ENCODE assay signal across 8 cellular contexts in the genomic region with DNA sequence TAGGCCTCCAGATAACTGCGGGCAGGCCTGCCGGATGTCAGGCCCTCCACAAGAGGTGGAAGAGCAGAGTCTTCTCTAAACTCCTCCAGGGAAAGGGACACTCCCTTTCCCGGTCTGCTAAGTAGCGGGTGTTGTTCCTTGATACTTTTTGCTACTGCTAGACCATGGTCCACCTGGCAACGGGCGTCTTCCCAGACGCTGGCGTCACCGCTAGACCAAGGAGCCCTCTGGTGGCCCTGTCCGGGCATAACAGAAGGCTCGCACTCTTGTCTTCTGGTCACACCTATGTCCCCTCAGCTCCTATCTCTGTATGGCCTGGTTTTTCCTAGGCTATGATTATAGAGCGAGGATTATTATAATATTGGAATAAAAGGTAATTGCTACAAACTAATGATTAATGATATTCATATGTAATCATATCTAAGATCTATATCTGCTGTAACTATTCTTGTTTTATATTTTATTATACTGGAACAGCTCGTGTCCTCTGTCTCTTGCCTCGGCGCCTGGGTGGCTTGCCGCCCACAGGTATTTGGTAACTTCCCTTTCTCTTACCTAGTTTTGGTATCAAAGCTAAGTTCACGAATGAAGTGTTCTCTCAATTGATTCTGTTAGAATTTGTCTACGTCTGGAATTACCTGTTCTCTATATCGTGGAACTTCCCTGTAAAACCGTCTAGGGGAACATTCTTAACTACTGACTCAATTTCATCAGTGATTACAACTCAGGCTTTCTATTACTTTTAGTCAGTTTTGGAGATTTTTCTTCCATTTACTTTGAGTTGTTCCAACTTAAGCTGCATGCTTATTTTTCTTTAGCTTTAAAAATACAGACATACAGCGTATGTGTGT. TPM values are rescaled to one million over a fixed set of nuclear protein-coding genes. Genes with fewer than 3 reads are reported as not detected.
DNase-seq lines count a peak whose midpoint lies in the region; ATAC-seq and TF ChIP-seq lines count a peak whose summit lies in the region.
"Not testable (repeated sequence)": the region's sequence is repeated elsewhere in the genome, so short reads cannot be mapped to it uniquely, and the experiment has no call there.

No MANE protein-coding gene starts in this region.

- peaks cover 38% of the 10 kb centered on the region for H3K36me3 Mint-ChIP-seq in activated CD8-positive, alpha-beta T cell treated with anti-CD3 and anti-CD28 coated beads for 36 hours (ENCODE audit: low read depth)

- H2AFZ ChIP-seq in OCI-LY3 (ENCODE audit: low read depth, low read length); osteoblast (ENCODE audit: low read length): not testable (repeated sequence)

- peaks cover 24% of the 10 kb centered on the region for H3K4me1 Mint-ChIP-seq in activated CD8-positive, alpha-beta T cell treated with anti-CD3 and anti-CD28 coated beads for 36 hours (ENCODE audit: low read depth)

- not testable (repeated sequence) for H3K27ac Mint-ChIP-seq in activated CD8-positive, alpha-beta T cell treated with anti-CD3 and anti-CD28 coated beads for 36 hours

- not testable (repeated sequence) for ATAC-seq in activated CD8-positive, alpha-beta T cell treated with anti-CD3 and anti-CD28 coated beads for 36 hours; right cardiac atrium

- H3K4me3 ChIP-seq in OCI-LY3 (ENCODE audit: low read length); choroid plexus epithelial cell (ENCODE audit: low read depth, low read length); right cardiac atrium (ENCODE audit: low read length); osteoblast (ENCODE audit: insufficient read depth, low read length): not testable (repeated sequence)

- H3K9ac ChIP-seq in OCI-LY3 (ENCODE audit: low read length): not testable (repeated sequence)

- not testable (repeated sequence) for H3K4me1 ChIP-seq in OCI-LY3 (ENCODE audit: low read length); right cardiac atrium (ENCODE audit: control insufficient read depth, insufficient read depth, low read length); osteoblast (ENCODE audit: insufficient read depth, low read length)

- not testable (repeated sequence) for H3K27me3 Mint-ChIP-seq in activated CD8-positive, alpha-beta T cell treated with anti-CD3 and anti-CD28 coated beads for 36 hours

- not testable (repeated sequence) for H4K20me1 ChIP-seq in OCI-LY3 (ENCODE audit: insufficient read depth, low read length)
- H4K20me1 ChIP-seq in osteoblast (ENCODE audit: insufficient read depth, low read length): peaks cover 20% of the 10 kb centered on the region

- H3K4me2 ChIP-seq in OCI-LY3 (ENCODE audit: low read length); osteoblast (ENCODE audit: insufficient read depth, low read length): not testable (repeated sequence)

- POLR2A ChIA-PET in activated CD8-positive, alpha-beta T cell treated with anti-CD3 and anti-CD28 coated beads for 36 hours (lab: Charles Lee): interaction anchor here (1.2 to 1.6 kb wide), 5 partner anchors 19 to 47 kb away, joined by 3 to 11 read pairs (median 3); a partner anchor contains a TSS

- intact Hi-C loops in activated CD8-positive, alpha-beta T cell treated with anti-CD3 and anti-CD28 coated beads for 36 hours (cut with micrococcal nuclease): loop anchor here (5.0 kb wide), 1 partner anchor 142 kb away; no protein-coding TSS in a partner anchor
- intact Hi-C loops in right cardiac atrium (cut with DNase I): loop anchor here (5.0 to 10.0 kb wide), 3 partner anchors 137 to 145 kb away; no protein-coding TSS in a partner anchor

- peak; percentile 57 for DNase-seq in DMS 273 (lab: John Stamatoyannopoulos, UW; ENCODE audit: unreplicated experiment)
- DNase-seq in HT-29 (ENCODE audit: low spot score): peak; percentile 58
- DNase-seq in activated CD8-positive, alpha-beta T cell treated with anti-CD3 and anti-CD28 coated beads for 36 hours; osteoblast (ENCODE audit: insufficient read length, low spot score, missing footprints): not testable (repeated sequence)
- DNase-seq in choroid plexus epithelial cell (ENCODE audit: low read depth): peak; percentile 37
- DNase-seq in right cardiac atrium: peak in 2 of 3 donors; percentile 72 to 75
- DNase-seq in ureter (ENCODE audit: low spot score): peak; percentile 41

- WGBS in right cardiac atrium: 53% methylated on average over 21 of the region's 21 CpGs

- peak; percentile 42 for TF ChIP-seq CTCF in OCI-LY3 (IDR thresholded peaks at IDR 0.05; ENCODE audit: low read depth, low read length)
- peak; percentile 65 for TF ChIP-seq CTCF in activated CD8-positive, alpha-beta T cell treated with anti-CD3 and anti-CD28 coated beads for 36 hours (IDR thresholded peaks at IDR 0.05)
- TF ChIP-seq CTCF in choroid plexus epithelial cell (conservative IDR thresholded peaks at IDR 0.05; ENCODE audit: low read depth, low read length): peak; percentile 68
- peak; percentile 46 for TF ChIP-seq CTCF in osteoblast (IDR thresholded peaks at IDR 0.05; ENCODE audit: extremely low read depth, low read depth, low read length)

- CTCF ChIA-PET in activated CD8-positive, alpha-beta T cell treated with anti-CD3 and anti-CD28 coated beads for 36 hours (lab: Charles Lee): interaction anchor here (0.7 to 2.6 kb wide), 12 partner anchors 8 to 148 kb away, joined by 3 to 29 read pairs (median 5); a partner anchor contains a TSS

- H3K27ac ChIP-seq in OCI-LY3 (ENCODE audit: low read length); right cardiac atrium (ENCODE audit: low read length); osteoblast (ENCODE audit: low read depth, low read length): not testable (repeated sequence)

- not testable (repeated sequence) for H3K4me3 Mint-ChIP-seq in activated CD8-positive, alpha-beta T cell treated with anti-CD3 and anti-CD28 coated beads for 36 hours

- not testable (repeated sequence) for H3K9me3 ChIP-seq in OCI-LY3 (ENCODE audit: insufficient read depth, low read length); right cardiac atrium (ENCODE audit: control insufficient read depth, low read length); osteoblast (ENCODE audit: low read depth, low read length)

- not testable (repeated sequence) for H3K27me3 ChIP-seq in OCI-LY3 (ENCODE audit: low read depth, low read length); right cardiac atrium (ENCODE audit: control insufficient read depth, insufficient read depth); osteoblast (ENCODE audit: insufficient read depth, low read length)

- peaks cover 47% of the 10 kb centered on the region for H3K36me3 ChIP-seq in OCI-LY3 (replicated peaks; ENCODE audit: low read depth, low read length)
- H3K36me3 ChIP-seq in osteoblast (ENCODE audit: insufficient read depth, low read length): peaks cover 44% of the 10 kb centered on the region

- not testable (repeated sequence) for H3K9me3 Mint-ChIP-seq in activated CD8-positive, alpha-beta T cell treated with anti-CD3 and anti-CD28 coated beads for 36 hours

- H3K79me2 ChIP-seq in OCI-LY3 (ENCODE audit: low read length) (peaks cover 15% of the 10 kb centered on the region), osteoblast (ENCODE audit: insufficient read depth, low read length) (peaks cover 16% of the 10 kb centered on the region)

RNA-seq across cellular contexts. Expression of a gene that starts 6.5 kb away (rescaled TPM):
- 30.4 and 32.1 TPM in 2 replicates for total RNA-seq in HT-29 (2014; rRNA removed; shearing (Covaris generic))
- total RNA-seq in activated CD8-positive, alpha-beta T cell treated with anti-CD3 and anti-CD28 coated beads for 36 hours: 10 to 100 TPM; 24.9 to 28.3 TPM
- 10 to 100 TPM; 10.9 to 13.2 (median 11.9) TPM for total RNA-seq in right cardiac atrium
- polyA plus RNA-seq in right cardiac atrium: 13.9 TPM
- 5.9 and 7.6 TPM in 2 replicates for total RNA-seq in osteoblast
- 19.6 TPM for total RNA-seq in ureter

RNA-seq across cellular contexts. Expression of a gene that starts 18.4 kb away (rescaled TPM):
- 55.0 and 58.8 TPM in 2 replicates for total RNA-seq in HT-29 (2014; rRNA removed; shearing (Covaris generic))
- total RNA-seq in activated CD8-positive, alpha-beta T cell treated with anti-CD3 and anti-CD28 coated beads for 36 hours: 10 to 100 TPM; 23.4 to 29.0 TPM
- total RNA-seq in right cardiac atrium (10 to 100 TPM; 19.0 to 22.7 (median 20.6) TPM), osteoblast (14.5 and 15.3 TPM in 2 replicates), ureter (31.2 TPM)
- 15.2 TPM for polyA plus RNA-seq in right cardiac atrium

RNA-seq across cellular contexts. Expression of a gene that starts 18.5 kb away (rescaled TPM):
- 2,195 and 2,237 TPM in 2 replicates for total RNA-seq in HT-29 (2014; rRNA removed; shearing (Covaris generic))
- total RNA-seq in activated CD8-positive, alpha-beta T cell treated with anti-CD3 and anti-CD28 coated beads for 36 hours: 1,000 to 10,000 TPM; 3,479 to 3,507 TPM
- 1,000 to 10,000 TPM in 3 of 4 donors, 100 to 1,000 TPM in 1; 973 to 1,213 (median 1,047) TPM for total RNA-seq in right cardiac atrium
- 1,455 TPM for polyA plus RNA-seq in right cardiac atrium
- 1,638 and 1,763 TPM in 2 replicates for total RNA-seq in osteoblast
- total RNA-seq in ureter: 2,501 TPM

RNA-seq across cellular contexts. Expression of a gene that starts 26.8 kb away (rescaled TPM):
- 27.7 and 32.7 TPM in 2 replicates for total RNA-seq in HT-29 (2014; rRNA removed; shearing (Covaris generic))
- total RNA-seq in activated CD8-positive, alpha-beta T cell treated with anti-CD3 and anti-CD28 coated beads for 36 hours: 10 to 100 TPM; 22.1 to 25.3 TPM
- total RNA-seq in right cardiac atrium (10 to 100 TPM; 34.0 to 54.4 (median 43.1) TPM), osteoblast (21.0 and 24.8 TPM in 2 replicates), ureter (42.2 TPM)
- 98.8 TPM for polyA plus RNA-seq in right cardiac atrium

RNA-seq across cellular contexts. Expression of a gene that starts 26.8 kb away (rescaled TPM):
- 94.2 and 135 TPM in 2 replicates for total RNA-seq in HT-29 (2014; rRNA removed; shearing (Covaris generic))
- 10 to 100 TPM; 14.6 to 21.5 TPM for total RNA-seq in activated CD8-positive, alpha-beta T cell treated with anti-CD3 and anti-CD28 coated beads for 36 hours
- 10 to 100 TPM; 11.3 to 13.3 (median 12.5) TPM for total RNA-seq in right cardiac atrium
- 23.4 TPM for polyA plus RNA-seq in right cardiac atrium
- 10.3 and 15.2 TPM in 2 replicates for total RNA-seq in osteoblast
- total RNA-seq in ureter: 26.0 TPM
